30 cellular contexts compared by ENCODE assay signal in the genomic region with DNA sequence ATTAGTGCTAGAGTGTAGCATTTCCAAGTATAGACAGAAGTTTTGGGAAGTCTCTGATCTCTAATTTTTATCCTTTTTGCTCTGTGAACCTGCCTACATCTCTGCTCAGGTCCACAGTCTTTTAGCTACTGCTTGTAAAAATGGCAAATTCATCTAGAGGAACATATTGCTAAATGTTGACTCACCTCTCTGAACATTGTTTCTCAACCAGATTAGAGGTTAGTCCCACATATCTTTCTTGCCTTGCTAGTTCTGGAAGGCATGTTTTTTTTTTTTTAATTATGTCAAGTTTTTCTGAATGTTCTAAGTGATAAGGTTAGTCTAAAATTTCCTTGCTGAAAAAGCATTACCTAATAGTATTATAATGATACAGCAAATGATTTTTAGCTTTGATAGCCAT.
A peak's percentile ranks its signal among the peaks of the same experiment; 100 is the strongest.
DNase-seq lines count a peak whose midpoint lies in the region; TF ChIP-seq lines count a peak whose summit lies in the region.
"Had no signal": no experiment of that assay in that cellular context is flagged by ENCODE, and none has a peak within 500 bp of the region (broad histone marks: within the 10 kb centered on the region; RNA-seq: fewer than 3 reads in every experiment).

No MANE protein-coding gene starts in this region.

- DNase-seq in EL (peak; percentile 17), M059J (ENCODE audit: low read depth) (peak; percentile 9), cardiac fibroblast (ENCODE audit: low read depth in 2 of 2) (peak; percentile 48 to 56), non-pigmented ciliary epithelial cell (ENCODE audit: low read depth) (peak; percentile 28), NCI-H1417 (lab: John Stamatoyannopoulos, UW) (no peak), GM19240 (ENCODE audit: insufficient read length, low spot score) (no peak), erythroblast (lab: John Stamatoyannopoulos, UW) (no peak)
- DNase-seq: activated CD4-positive, alpha-beta memory T cell treated with anti-CD3 and anti-CD28 coated beads, Interleukin-2, amount 10 ng/mL, durations not matched to agents 7 days and 5 days; activated CD4-positive, CD25-positive, alpha-beta regulatory T cell treated with anti-CD3 and anti-CD28 coated beads, Interleukin-2, amount 50 U/mL, for 72 hours; activated CD8-positive, alpha-beta memory T cell treated with anti-CD3 and anti-CD28 coated beads, Interleukin-2, amount 50 U/mL, for 4 hours; activated naive CD4-positive, alpha-beta T cell treated with anti-CD3 and anti-CD28 coated beads for 36 hours; adrenal gland; C1 segment of cervical spinal cord; colonic mucosa; COR-L47; effector CD4-positive, alpha-beta T cell; GDM1; heart right ventricle; NCI-H1436 treated with DMSO at 0.1 percent for 48 hours; NCI-H446; NCI-H748 treated with DMSO at 0.1 percent for 48 hours; Peyer's patch; right cardiac atrium; SHP77; stimulated activated CD8-positive, alpha-beta memory T cell treated with anti-CD3 and anti-CD28 coated beads, Interleukin-4, amount 100 ng/mL, for 48 hours; stimulated activated naive CD8-positive, alpha-beta T cell treated with anti-CD3 and anti-CD28 coated beads, Interleukin-15, amount 100 ng/mL, for 72 hours; T-helper 2 cell had no signal

- no peak for TF ChIP-seq POLR2A in erythroblast (IDR thresholded peaks at IDR 0.05; ENCODE audit: low read length)

- no peak for TF ChIP-seq CTCF in cardiac fibroblast (IDR thresholded peaks at IDR 0.05; ENCODE audit: low read depth, low read length)

- no peak overlapping the region for H3K4me3 ChIP-seq in cardiac fibroblast (replicated peaks in 1 of 2; ENCODE audit: low read depth in 2 of 2, low read length in 2 of 2)
- H3K4me3 ChIP-seq: adrenal gland, breast epithelium, colonic mucosa, GM23338, heart right ventricle, K562, Peyer's patch had no signal

Comparison
In these comparisons a context has a peak if more than half of its experiments do, and no peak if none do; other contexts are left out.
1. DNase-seq: peak in EL (single experiment), M059J (single experiment), cardiac fibroblast (2 of 2) and non-pigmented ciliary epithelial cell (single experiment); none in NCI-H1417 (0 of 3), GM19240 (single experiment) and erythroblast (0 of 2).